Comparison of ENCODE assay signal across 19 cellular contexts in the genomic region with DNA sequence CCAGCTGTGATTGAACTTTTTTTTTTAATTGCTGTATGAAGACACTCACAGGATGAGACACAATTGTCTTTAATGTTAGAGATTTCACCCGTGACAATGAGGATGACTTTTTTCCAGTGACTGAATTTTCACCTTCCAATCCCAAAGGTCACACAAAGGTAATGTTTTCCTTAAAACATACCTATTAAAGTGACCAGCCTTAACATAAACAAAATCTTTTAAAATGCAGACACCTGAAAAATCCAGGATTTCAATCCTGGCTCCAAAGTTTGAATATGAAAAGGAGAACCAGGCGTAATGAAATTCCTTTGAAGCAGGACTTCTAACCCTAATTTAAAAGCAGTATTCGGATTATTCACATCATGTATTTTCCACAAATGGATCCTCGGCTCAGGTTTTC.
DNase-seq lines count a peak whose midpoint lies in the region; ATAC-seq and TF ChIP-seq lines count a peak whose summit lies in the region.
"Had no signal": no experiment of that assay in that cellular context is flagged by ENCODE, and none has a peak within 500 bp of the region (broad histone marks: within the 10 kb centered on the region; RNA-seq: fewer than 3 reads in every experiment).

No MANE protein-coding gene starts in this region.

- no peaks in the 10 kb centered on the region for H3K27me3 Mint-ChIP-seq in Calu3 (ENCODE audit: unreplicated experiment)
- H3K27me3 Mint-ChIP-seq: B cell had no signal

- WGBS in smooth muscle cell (ENCODE audit: low lambda C conversion rate) = 51% methylated on average over 4 of the region's 4 CpGs

- H3K27me3 ChIP-seq in PC-3 (ENCODE audit: low read length) (no peaks in the 10 kb centered on the region), smooth muscle cell (ENCODE audit: low read depth) (no peaks in the 10 kb centered on the region)

- no peaks in the 10 kb centered on the region for H3F3A ChIP-seq in PC-3 (ENCODE audit: low read length, unreplicated experiment)
- peaks cover 7% of the 10 kb centered on the region for H3F3A ChIP-seq in smooth muscle cell (ENCODE audit: low read depth)

- H3K27ac ChIP-seq in PC-3 (ENCODE audit: low read length) = peak overlapping the region; percentile 85
- peak overlapping the region; percentile 72 for H3K27ac ChIP-seq in epithelial cell of prostate
- peak overlapping the region; percentile 79 for H3K27ac ChIP-seq in smooth muscle cell (ENCODE audit: low read depth)
- H3K27ac ChIP-seq: C4-2B had no signal

- DNase-seq in Calu3 (no peak), PC-3 (no peak), epithelial cell of prostate (ENCODE audit: low read depth, low spot score) (no peak), smooth muscle cell (lab: John Stamatoyannopoulos, UW; ENCODE audit: unreplicated experiment) (no peak), GOT3 (lab: John Stamatoyannopoulos, UW) (no peak), Right ventricle myocardium inferior (ENCODE audit: missing footprints) (no peak)
- DNase-seq: CD8-positive, alpha-beta memory T cell; H7; Karpas-422; MV-4-11; NCI-H1105; NCI-H1436 treated with DMSO at 0.1 percent for 48 hours; NCI-H1930; NCI-H526 treated with DMSO at 0.1 percent for 48 hours; Right ventricle myocardium superior; T-cell had no signal

- H2AFZ ChIP-seq in PC-3 (ENCODE audit: low read length) = no peak overlapping the region
- no peak overlapping the region for H2AFZ ChIP-seq in smooth muscle cell (ENCODE audit: low read depth)

- no peak for TF ChIP-seq CTCF in Calu3 (IDR thresholded peaks at IDR 0.05; ENCODE audit: unreplicated experiment)
- TF ChIP-seq CTCF in PC-3 (conservative IDR thresholded peaks at IDR 0.05; ENCODE audit: low read depth, low read length) = no peak
- no peak for TF ChIP-seq CTCF in smooth muscle cell (IDR thresholded peaks at IDR 0.05; ENCODE audit: borderline replicate concordance, insufficient read depth, poor library complexity, severe bottlenecking)

- peak overlapping the region; percentile 44 for H3K4me2 ChIP-seq in PC-3 (ENCODE audit: low read length)
- no peak overlapping the region for H3K4me2 ChIP-seq in smooth muscle cell

- POLR2A ChIA-PET in PC-3 (lab: Charles Lee; ENCODE audit: unreplicated experiment) = no interaction called here

- peaks cover 7% of the 10 kb centered on the region for H3K36me3 Mint-ChIP-seq in Calu3 (ENCODE audit: insufficient read depth, unreplicated experiment)
- H3K36me3 Mint-ChIP-seq: CD8-positive, alpha-beta memory T cell; T-cell had no signal

- no peaks in the 10 kb centered on the region for H4K20me1 ChIP-seq in PC-3 (ENCODE audit: low read length)
- no peaks in the 10 kb centered on the region for H4K20me1 ChIP-seq in smooth muscle cell (ENCODE audit: low read depth)

- no peaks in the 10 kb centered on the region for H3K79me2 ChIP-seq in PC-3 (ENCODE audit: low read length)
- no peaks in the 10 kb centered on the region for H3K79me2 ChIP-seq in smooth muscle cell (ENCODE audit: low read depth)

- H3K4me1 Mint-ChIP-seq in Calu3 (ENCODE audit: low read depth, unreplicated experiment) = peaks cover 26% of the 10 kb centered on the region
- H3K4me1 Mint-ChIP-seq: B cell; CD8-positive, alpha-beta memory T cell; T-cell had no signal

- no peaks in the 10 kb centered on the region for H3K9me2 ChIP-seq in PC-3 (replicated peaks; ENCODE audit: low read length)

- peak overlapping the region; percentile 74 for H3K27ac Mint-ChIP-seq in Calu3 (ENCODE audit: unreplicated experiment)
- H3K27ac Mint-ChIP-seq: B cell; CD8-positive, alpha-beta memory T cell; T-cell had no signal

- H3K9ac ChIP-seq in PC-3 (ENCODE audit: low read length) (peak overlapping the region; percentile 27; the same call in 1 of the 2 replicates), smooth muscle cell (ENCODE audit: low read depth) (peak overlapping the region; percentile 40)

- H3K4me1 ChIP-seq in PC-3 (ENCODE audit: insufficient read depth, low read length) (peaks cover 19% of the 10 kb centered on the region), smooth muscle cell (ENCODE audit: low read depth) (no peaks in the 10 kb centered on the region)

- H3K9me3 ChIP-seq in PC-3 (ENCODE audit: low read length) = no peaks in the 10 kb centered on the region
- H3K9me3 ChIP-seq in smooth muscle cell (replicated peaks; ENCODE audit: low read depth) = no peaks in the 10 kb centered on the region

- CTCF ChIA-PET in Calu3 (lab: Charles Lee) (no interaction called here), PC-3 (lab: Charles Lee) (no interaction called here)

- ATAC-seq in PC-3 (no peak), Right ventricle myocardium inferior (no peak), GM21528 (IDR thresholded peaks at IDR 0.05; ENCODE audit: low FRiP score, unreplicated experiment) (no peak)
- ATAC-seq: T-cell had no signal

- H3K9me3 Mint-ChIP-seq in Calu3 (ENCODE audit: low read depth, unreplicated experiment) = no peaks in the 10 kb centered on the region

- intact Hi-C loops in Calu3 (cut with micrococcal nuclease; ENCODE audit: unreplicated experiment) (loop anchor here (2.0 to 10.0 kb wide), 2 partner anchors 83 to 337 kb away; no protein-coding TSS in a partner anchor), PC-3 (cut with micrococcal nuclease) (no loop called here), Right ventricle myocardium inferior (cut with DNase I) (no loop called here)

- no peak overlapping the region for H3K4me3 Mint-ChIP-seq in Calu3 (ENCODE audit: low read depth, unreplicated experiment)
- H3K4me3 Mint-ChIP-seq: B cell; CD8-positive, alpha-beta memory T cell; T-cell had no signal

- H3K4me3 ChIP-seq in PC-3 (ENCODE audit: low read length) (no peak overlapping the region), smooth muscle cell (no peak overlapping the region)

- H3K36me3 ChIP-seq in PC-3 (ENCODE audit: low read depth, low read length) (no peaks in the 10 kb centered on the region), smooth muscle cell (ENCODE audit: low read depth) (no peaks in the 10 kb centered on the region)

- BruUV-seq in Calu3 (replicated peaks; lab: Mats Ljungman, UMichigan) (no TSS peak), PC-3 (replicated peaks; lab: Mats Ljungman, UMichigan) (no TSS peak)
